In the genomic region with DNA sequence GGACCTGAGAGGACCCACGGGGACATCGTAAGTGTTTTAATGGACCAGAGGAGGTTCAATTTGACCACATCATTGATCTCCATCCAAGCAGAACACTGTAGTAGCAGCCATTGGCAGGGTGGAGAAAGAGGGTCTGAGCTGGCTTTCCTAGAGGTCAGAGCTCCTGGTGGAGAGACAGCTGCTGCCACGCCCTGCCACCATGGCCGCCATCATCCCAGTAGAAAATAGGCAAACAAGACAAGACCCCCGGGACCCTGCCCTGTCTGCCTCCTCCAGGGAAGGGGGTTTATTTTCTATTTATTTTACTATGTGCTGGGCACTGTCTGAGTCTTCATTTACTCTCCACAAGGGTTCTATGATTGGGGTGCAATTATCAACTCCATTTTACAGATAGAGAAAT, we compare ENCODE assay signal across 29 cellular contexts. TPM values are rescaled to one million over a fixed set of nuclear protein-coding genes. Genes with fewer than 3 reads are reported as not detected.
DNase-seq lines count a peak whose midpoint lies in the region; ATAC-seq, FAIRE-seq and TF ChIP-seq lines count a peak whose summit lies in the region.
"Had no signal": no experiment of that assay in that cellular context is flagged by ENCODE, and none has a peak within 500 bp of the region (broad histone marks: within the 10 kb centered on the region; RNA-seq: fewer than 3 reads in every experiment).

No MANE protein-coding gene starts in this region.

- dilution Hi-C loops in endothelial cell of umbilical vein (cut with MboI; ENCODE audit: extremely low pct_ligation_motif_present, low sequenced_read_pairs) = no loop called here

- TF ChIP-seq POLR2A in endothelial cell of umbilical vein (IDR thresholded peaks at IDR 0.05; ENCODE audit: low read depth, low read length) = no peak

- no TSS peak for BruUV-seq in endothelial cell of umbilical vein (replicated peaks; lab: Mats Ljungman, UMichigan)

- POLR2A ChIA-PET in endothelial cell of umbilical vein (lab: Charles Lee) = interaction anchor here (0.5 kb wide), 1 partner anchor 18 kb away, joined by 3 read pairs; no protein-coding TSS in a partner anchor

- no peaks in the 10 kb centered on the region for H3K9me1 ChIP-seq in endothelial cell of umbilical vein (replicated peaks; ENCODE audit: control insufficient read depth, extremely low read depth, insufficient read depth, low read length)

- H3K79me2 ChIP-seq in endothelial cell of umbilical vein (ENCODE audit: control insufficient read depth, insufficient read depth, low read length) = no peaks in the 10 kb centered on the region

- H4K20me1 ChIP-seq in endothelial cell of umbilical vein (replicated peaks; ENCODE audit: control insufficient read depth, extremely low read depth, insufficient read depth, low read length) = no peaks in the 10 kb centered on the region

- TF ChIP-seq CTCF in endothelial cell of umbilical vein (IDR thresholded peaks at IDR 0.05; ENCODE audit: extremely low read depth in 1 of 2, insufficient read depth in 1 of 2, low read depth in 1 of 2, low read length in 2 of 2) (no peak), omental fat pad (IDR thresholded peaks at IDR 0.05) (no peak)

- H3K4me1 ChIP-seq in endothelial cell of umbilical vein (ENCODE audit: control insufficient read depth, extremely low read depth, insufficient read depth, low read length) = peaks cover 40% of the 10 kb centered on the region
- H3K4me1 ChIP-seq: HAP-1 had no signal

- H3K9me3 ChIP-seq in endothelial cell of umbilical vein (replicated peaks; ENCODE audit: control insufficient read depth, insufficient read depth, low read length) = no peaks in the 10 kb centered on the region
- H3K9me3 ChIP-seq: adrenal gland, HAP-1, psoas muscle, sigmoid colon, thyroid gland had no signal

- no peak overlapping the region for H3K27ac ChIP-seq in endothelial cell of umbilical vein (ENCODE audit: insufficient read depth, low read depth, low read length)
- H3K27ac ChIP-seq: HL-60, KMS-11, psoas muscle, thyroid gland had no signal

- no peak overlapping the region for H3K9ac ChIP-seq in endothelial cell of umbilical vein (replicated peaks; ENCODE audit: extremely low read depth, insufficient read depth, low read length)
- H3K9ac ChIP-seq: KMS-11 had no signal

- intact Hi-C loops in endothelial cell of umbilical vein (cut with micrococcal nuclease) = no loop called here
- intact Hi-C loops in sciatic nerve (cut with DNase I) = no loop called here

- no peak overlapping the region for H3K4me2 ChIP-seq in endothelial cell of umbilical vein (ENCODE audit: insufficient read depth, low read length)
- H3K4me2 ChIP-seq: KMS-11 had no signal

- peak overlapping the region; percentile 74 for H2AFZ ChIP-seq in endothelial cell of umbilical vein (ENCODE audit: low read depth, low read length)

- H3K27me3 ChIP-seq in endothelial cell of umbilical vein (ENCODE audit: control insufficient read depth in 2 of 2, insufficient read depth in 2 of 2, low read length in 2 of 2) = no peaks in the 10 kb centered on the region
- H3K27me3 ChIP-seq: adrenal gland, sigmoid colon, thyroid gland had no signal

- DNase-seq in DMS79 (lab: John Stamatoyannopoulos, UW) = peak; percentile 93
- DNase-seq in NCI-H187 treated with DMSO at 0.1 percent for 48 hours (lab: John Stamatoyannopoulos, UW) = peak; percentile 68
- no peak for DNase-seq in endothelial cell of umbilical vein (ENCODE audit: low read depth, low spot score)
- DNase-seq in sciatic nerve (ENCODE audit: low spot score) = peak; percentile 40
- DNase-seq in omental fat pad (ENCODE audit: low spot score) = no peak
- DNase-seq in inferior parietal cortex (ENCODE audit: extremely low spot score) = no peak
- DNase-seq in frontal cortex (ENCODE audit: low spot score in 2 of 2) = no peak
- DNase-seq: activated CD4-positive, CD25-positive, alpha-beta regulatory T cell; activated naive CD4-positive, alpha-beta T cell treated with anti-CD3 and anti-CD28 coated beads for 36 hours; immature natural killer cell; naive thymus-derived CD8-positive, alpha-beta T cell; NCI-H2081 treated with DMSO at 0.1 percent for 48 hours; NCI-H446; NCI-H82; occipital lobe; sigmoid colon; stimulated activated CD4-positive, alpha-beta T cell treated with anti-CD3 and anti-CD28 coated beads, Interleukin-4, amount 100 ng/mL, for 24 hours; T-helper 17 cell had no signal

- no peak for ATAC-seq in sciatic nerve
- ATAC-seq in omental fat pad (ENCODE audit: low FRiP score) = no peak
- ATAC-seq: naive thymus-derived CD8-positive, alpha-beta T cell; T-helper 17 cell had no signal

- FAIRE-seq in endothelial cell of umbilical vein (lab: Jason Lieb, UNC) (no peak), frontal cortex (lab: Jason Lieb, UNC) (no peak)
- FAIRE-seq: G401.6, TTC549 had no signal

- H3K36me3 ChIP-seq in endothelial cell of umbilical vein (ENCODE audit: control insufficient read depth in 2 of 2, extremely low read depth in 1 of 2, insufficient read depth in 2 of 2, low read length in 2 of 2) = no peaks in the 10 kb centered on the region
- H3K36me3 ChIP-seq: adrenal gland, HAP-1, sigmoid colon, thyroid gland had no signal

- CTCF ChIA-PET in endothelial cell of umbilical vein (lab: Charles Lee) = interaction anchor here (1.0 to 1.9 kb wide), 3 partner anchors 18 to 50 kb away, joined by 7 to 9 read pairs (median 8); a partner anchor contains a TSS

- no peak overlapping the region for H3K4me3 ChIP-seq in endothelial cell of umbilical vein (replicated peaks in 1 of 3; ENCODE audit: insufficient read depth in 1 of 3, low read depth in 1 of 3, low read length in 3 of 3)
- H3K4me3 ChIP-seq: adrenal gland, HAP-1, psoas muscle, sigmoid colon, thyroid gland had no signal

TF ChIP-seq in endothelial cell of umbilical vein, 7 proteins besides CTCF, POLR2A, EP300 and RAD21:
- TF ChIP-seq GATA2 (IDR thresholded peaks at IDR 0.05; ENCODE audit: insufficient read depth, insufficient read length, low read depth, low read length) = no peak
- no peak for TF ChIP-seq EZH2 (IDR thresholded peaks at IDR 0.05; ENCODE audit: borderline replicate concordance, low read depth, low read length, severe bottlenecking)
- no peak for TF ChIP-seq FOS (IDR thresholded peaks at IDR 0.05; ENCODE audit: borderline replicate concordance, insufficient read depth, low read length)

RNA-seq across cellular contexts. Expression of a gene that starts 11.4 kb away (rescaled TPM):
- total RNA-seq in endothelial cell of umbilical vein (93.8 and 112 TPM in 2 replicates), sciatic nerve (70.1 TPM), omental fat pad (10 to 100 TPM; 28.5 to 99.8 (median 41.2) TPM), frontal cortex (20.0 TPM)
- 92.7 and 129 TPM in 2 replicates for polyA plus RNA-seq in endothelial cell of umbilical vein
- polyA plus RNA-seq in endothelial cell of umbilical vein (2011; cell fraction: cytosol; rRNA removed) = 83.9 and 91.8 TPM in 2 replicates
- 131 and 165 TPM in 2 replicates for polyA plus RNA-seq in endothelial cell of umbilical vein (2011; cell fraction: nucleus; rRNA removed)
- 77.6 and 100.0 TPM in 2 replicates for polyA plus RNA-seq in endothelial cell of umbilical vein (2012)
- polyA minus RNA-seq in endothelial cell of umbilical vein = 107 and 162 TPM in 2 replicates
- 66.8 TPM for polyA minus RNA-seq in endothelial cell of umbilical vein (2011; cell fraction: cytosol; rRNA and poly(A)+ RNA removed)
- polyA minus RNA-seq in endothelial cell of umbilical vein (2011; cell fraction: nucleus; rRNA and poly(A)+ RNA removed) = 70.1 and 85.5 TPM in 2 replicates

RNA-seq across cellular contexts. Expression of a gene that starts 49.5 kb away (rescaled TPM):
- total RNA-seq in endothelial cell of umbilical vein (not detected in 2 replicates), sciatic nerve (0.22 TPM), omental fat pad (under 1 TPM in 1 of 4 donors, not detected in 3; 0.28 TPM), frontal cortex (not detected)
- not detected in 2 replicates for polyA plus RNA-seq in endothelial cell of umbilical vein
- polyA plus RNA-seq in endothelial cell of umbilical vein (2011; cell fraction: cytosol; rRNA removed) = not detected in 2 replicates
- not detected in 2 replicates for polyA plus RNA-seq in endothelial cell of umbilical vein (2011; cell fraction: nucleus; rRNA removed)
- polyA plus RNA-seq in endothelial cell of umbilical vein (2012) = not detected in 2 replicates
- not detected in 2 replicates for polyA minus RNA-seq in endothelial cell of umbilical vein
- 0.61 TPM for polyA minus RNA-seq in endothelial cell of umbilical vein (2011; cell fraction: cytosol; rRNA and poly(A)+ RNA removed)
- not detected in 2 replicates for polyA minus RNA-seq in endothelial cell of umbilical vein (2011; cell fraction: nucleus; rRNA and poly(A)+ RNA removed)
- total RNA-seq: activated naive CD4-positive, alpha-beta T cell treated with anti-CD3 and anti-CD28 coated beads for 36 hours; left lobe of liver; occipital lobe; psoas muscle; T-helper 17 cell had no signal
- polyA plus RNA-seq: AG04450; CD8-positive, alpha-beta memory T cell; immature natural killer cell had no signal

RNA-seq across cellular contexts. Expression of a gene that starts 50.7 kb away (rescaled TPM):
- total RNA-seq in endothelial cell of umbilical vein (17.4 and 21.3 TPM in 2 replicates), sciatic nerve (48.6 TPM), omental fat pad (10 to 100 TPM; 42.2 to 72.7 (median 50.7) TPM), frontal cortex (11.8 TPM)
- 114 and 142 TPM in 2 replicates for polyA plus RNA-seq in endothelial cell of umbilical vein
- polyA plus RNA-seq in endothelial cell of umbilical vein (2011; cell fraction: cytosol; rRNA removed) = 55.0 and 58.8 TPM in 2 replicates
- 35.9 and 46.0 TPM in 2 replicates for polyA plus RNA-seq in endothelial cell of umbilical vein (2011; cell fraction: nucleus; rRNA removed)
- polyA plus RNA-seq in endothelial cell of umbilical vein (2012) = 18.9 and 24.0 TPM in 2 replicates
- 45.9 and 79.9 TPM in 2 replicates for polyA minus RNA-seq in endothelial cell of umbilical vein
- polyA minus RNA-seq in endothelial cell of umbilical vein (2011; cell fraction: cytosol; rRNA and poly(A)+ RNA removed) = 43.0 TPM
- polyA minus RNA-seq in endothelial cell of umbilical vein (2011; cell fraction: nucleus; rRNA and poly(A)+ RNA removed) = 26.8 and 33.9 TPM in 2 replicates

Comparison
In these comparisons a context has a peak if more than half of its experiments do, and no peak if none do; other contexts are left out.
1. DNase-seq: peak in DMS79 (single experiment), NCI-H187 treated with DMSO at 0.1 percent for 48 hours (single experiment) and sciatic nerve (single experiment); none in endothelial cell of umbilical vein (single experiment), omental fat pad (single experiment), inferior parietal cortex (single experiment) and frontal cortex (0 of 2).